ENCODE assay signal across 8 cellular contexts in genomic region chr5:97547999-97548797, GRCh38.
DNase-seq lines count a peak whose midpoint lies in the region; ATAC-seq and TF ChIP-seq lines count a peak whose summit lies in the region.

No MANE protein-coding gene starts in this region.

- H3K9me3 Mint-ChIP-seq in CD14-positive monocyte: no peaks in the 10 kb centered on the region
- no peaks in the 10 kb centered on the region for H3K9me3 Mint-ChIP-seq in activated naive CD8-positive, alpha-beta T cell treated with anti-CD3 and anti-CD28 coated beads for 36 hours
- peaks cover 13% of the 10 kb centered on the region for H3K9me3 Mint-ChIP-seq in WTC11

- H3K4me1 Mint-ChIP-seq in CD14-positive monocyte (peaks cover 10% of the 10 kb centered on the region), WTC11 (peaks cover 44% of the 10 kb centered on the region)
- peaks cover 31% of the 10 kb centered on the region for H3K4me1 Mint-ChIP-seq in activated naive CD8-positive, alpha-beta T cell treated with anti-CD3 and anti-CD28 coated beads for 36 hours

- H3K27ac Mint-ChIP-seq in CD14-positive monocyte: peak overlapping the region in 6 of 7 donors; percentile 41 to 85 (median 72)
- peak overlapping the region; percentile 74 for H3K27ac Mint-ChIP-seq in activated naive CD8-positive, alpha-beta T cell treated with anti-CD3 and anti-CD28 coated beads for 36 hours
- H3K27ac Mint-ChIP-seq in WTC11: no peak overlapping the region

- CTCF ChIA-PET in WTC11 (lab: Charles Lee): no interaction called here

- intact Hi-C loops in CD14-positive monocyte (cut with micrococcal nuclease): no loop called here

- no peak for TF ChIP-seq CTCF in CD14-positive monocyte (IDR thresholded peaks at IDR 0.05)
- TF ChIP-seq CTCF in WTC11 (IDR thresholded peaks at IDR 0.05): no peak
- no peak for TF ChIP-seq CTCF in omental fat pad (IDR thresholded peaks at IDR 0.05)

- DNase-seq in CD14-positive monocyte (ENCODE audit: low spot score) (no peak), WTC11 (ENCODE audit: low spot score) (no peak), DMS153 treated with DMSO at 0.1 percent for 48 hours (lab: John Stamatoyannopoulos, UW; ENCODE audit: unreplicated experiment) (no peak), omental fat pad (ENCODE audit: low spot score) (no peak)
- peak; percentile 6 for DNase-seq in activated naive CD8-positive, alpha-beta T cell treated with anti-CD3 and anti-CD28 coated beads for 36 hours
- DNase-seq in stimulated activated naive CD4-positive, alpha-beta T cell treated with Interleukin-2 at 50 U/mL for 16 hours (lab: John Stamatoyannopoulos, UW): no peak

- POLR2A ChIA-PET in WTC11 (lab: Charles Lee): no interaction called here

- H3K36me3 Mint-ChIP-seq in CD14-positive monocyte (no peaks in the 10 kb centered on the region), WTC11 (no peaks in the 10 kb centered on the region)
- peaks cover 8% of the 10 kb centered on the region for H3K36me3 Mint-ChIP-seq in activated naive CD8-positive, alpha-beta T cell treated with anti-CD3 and anti-CD28 coated beads for 36 hours

- no peak overlapping the region for H3K4me3 Mint-ChIP-seq in CD14-positive monocyte
- H3K4me3 Mint-ChIP-seq in activated naive CD8-positive, alpha-beta T cell treated with anti-CD3 and anti-CD28 coated beads for 36 hours: peak overlapping the region; percentile 3
- H3K4me3 Mint-ChIP-seq in WTC11: no peak overlapping the region

- ATAC-seq in GM19372 (IDR thresholded peaks at IDR 0.05; ENCODE audit: low read depth, unreplicated experiment): peak; percentile 65
- peak; percentile 87 for ATAC-seq in HG03097 (IDR thresholded peaks at IDR 0.05; ENCODE audit: low FRiP score, unreplicated experiment)
- ATAC-seq in WTC11: no peak
- ATAC-seq in omental fat pad (ENCODE audit: low FRiP score): no peak

- peaks cover 0 to 2% (median 2%) of the 10 kb centered on the region in 3 donors for H3K27me3 Mint-ChIP-seq in CD14-positive monocyte (ENCODE audit: low read depth in 3 of 3)
- H3K27me3 Mint-ChIP-seq in activated naive CD8-positive, alpha-beta T cell treated with anti-CD3 and anti-CD28 coated beads for 36 hours: peaks cover 11% of the 10 kb centered on the region
- no peaks in the 10 kb centered on the region for H3K27me3 Mint-ChIP-seq in WTC11 (ENCODE audit: low read depth)

TF ChIP-seq in WTC11, 78 proteins besides CTCF, POLR2A, EP300 and RAD21:
- no peak for TF ChIP-seq NFYB (CRISPR knock-in tag; conservative IDR thresholded peaks at IDR 0.05; ENCODE audit: low read depth)
- no peak for TF ChIP-seq PRRX2 (CRISPR knock-in tag; IDR thresholded peaks at IDR 0.05)
- no peak for TF ChIP-seq CBFB (CRISPR knock-in tag; IDR thresholded peaks at IDR 0.05; ENCODE audit: low read depth)
- TF ChIP-seq HMGXB4 (CRISPR knock-in tag; IDR thresholded peaks at IDR 0.05): no peak
- TF ChIP-seq SOX15 (CRISPR knock-in tag; IDR thresholded peaks at IDR 0.05): no peak
- TF ChIP-seq ESRRA (CRISPR knock-in tag; IDR thresholded peaks at IDR 0.05; ENCODE audit: borderline replicate concordance): no peak
- no peak for TF ChIP-seq SMAD3 (CRISPR knock-in tag; IDR thresholded peaks at IDR 0.05; ENCODE audit: borderline replicate concordance)
- no peak for TF ChIP-seq ATF1 (CRISPR knock-in tag; IDR thresholded peaks at IDR 0.05)
- TF ChIP-seq GABPB1 (CRISPR knock-in tag; IDR thresholded peaks at IDR 0.05): no peak
- TF ChIP-seq ZNF138 (CRISPR knock-in tag; conservative IDR thresholded peaks at IDR 0.05): no peak
- no peak for TF ChIP-seq E2F4 (CRISPR knock-in tag; IDR thresholded peaks at IDR 0.05; ENCODE audit: borderline replicate concordance, low read depth)

Comparison
In these comparisons a context has a peak if more than half of its experiments do, and no peak if none do; other contexts are left out.
1. ATAC-seq: peak in GM19372 (single experiment) and HG03097 (single experiment); none in WTC11 (single experiment) and omental fat pad (single experiment).